Comparison of ENCODE assay signal across 25 cellular contexts in the genomic region with DNA sequence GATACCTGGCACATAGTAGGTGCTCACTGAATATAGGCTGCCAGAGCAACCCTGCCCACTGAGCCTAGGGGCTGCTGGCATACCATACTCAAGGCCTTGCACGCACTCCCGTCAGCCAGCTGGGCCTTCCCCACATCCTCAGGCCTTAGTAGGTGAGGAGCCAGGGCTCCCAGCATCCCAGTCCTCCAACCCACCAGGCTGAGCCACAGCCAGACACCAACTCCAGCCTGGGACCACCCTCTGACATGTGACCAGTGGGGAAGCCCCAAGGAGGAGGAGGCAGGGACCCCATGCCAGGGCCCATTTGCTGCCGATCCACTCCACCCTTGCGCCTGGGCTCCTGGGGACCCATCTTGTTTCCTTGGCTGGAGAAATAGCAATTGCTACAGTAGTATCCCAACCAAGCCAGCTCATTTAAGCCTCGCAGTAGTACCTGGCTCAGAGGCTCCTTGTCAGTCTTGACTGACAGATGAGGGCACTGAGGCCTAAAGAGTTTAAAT. TPM values are rescaled to one million over a fixed set of nuclear protein-coding genes. Genes with fewer than 3 reads are reported as not detected.
"Had no signal": no experiment of that assay in that cellular context is flagged by ENCODE, and none has a peak within 500 bp of the region (broad histone marks: within the 10 kb centered on the region; RNA-seq: fewer than 3 reads in every experiment).

No MANE protein-coding gene starts in this region.

- H3K36me3 ChIP-seq: ascending aorta, breast epithelium had no signal

- FAIRE-seq: frontal cortex had no signal

- DNase-seq: activated CD4-positive, alpha-beta memory T cell treated with anti-CD3 and anti-CD28 coated beads, Interleukin-2, amount 10 ng/mL, durations not matched to agents 7 days and 5 days; activated CD4-positive, alpha-beta T cell treated with anti-CD3 and anti-CD28 coated beads for 1 hour; activated CD4-positive, alpha-beta T cell treated with anti-CD3 and anti-CD28 coated beads for 4 hours; activated CD4-positive, alpha-beta T cell treated with anti-CD3 and anti-CD28 coated beads, Interleukin-2, amount 10 ng/mL, durations not matched to agents 7 days and 5 days; activated CD4-positive, alpha-beta T cell treated with anti-CD3 and anti-CD28 coated beads, Interleukin-2, amount 50 U/mL, for 4 hours; activated CD8-positive, alpha-beta memory T cell treated with anti-CD3 and anti-CD28 coated beads, Interleukin-2, amount 50 U/mL, for 48 hours; activated gamma-delta T cell; activated naive CD4-positive, alpha-beta T cell; activated naive CD4-positive, alpha-beta T cell treated with anti-CD3 and anti-CD28 coated beads, Interleukin-2, amount 10 ng/mL, durations not matched to agents 7 days and 5 days; activated naive CD8-positive, alpha-beta T cell treated with anti-CD3 and anti-CD28 coated beads, Interleukin-2, amount 10 ng/mL, durations not matched to agents 7 days and 5 days; activated T-cell treated with anti-CD3 and anti-CD28 coated beads for 4 hours; activated T-cell treated with anti-CD3 and anti-CD28 coated beads, Interleukin-2, amount 50 U/mL, for 24 hours; activated T-cell treated with anti-CD3 and anti-CD28 coated beads, Interleukin-2, amount 50 U/mL, for 72 hours; effector memory CD4-positive, alpha-beta T cell; endodermal cell; foreskin fibroblast; T-helper 2 cell had no signal

- H3K4me1 ChIP-seq: ascending aorta, breast epithelium had no signal

- H3K27me3 ChIP-seq: ascending aorta, breast epithelium, dorsolateral prefrontal cortex had no signal

- H3K9me3 ChIP-seq: ascending aorta, breast epithelium had no signal

- H3K27ac ChIP-seq: ascending aorta, breast epithelium, coronary artery, dorsolateral prefrontal cortex, VCaP had no signal

- H3K4me3 ChIP-seq: ascending aorta, breast epithelium, coronary artery, dorsolateral prefrontal cortex had no signal

- ATAC-seq: esophagus mucosa, WTC11 had no signal

RNA-seq across cellular contexts. Expression of a gene that starts 11.4 kb away (rescaled TPM):
- total RNA-seq: ascending aorta had no signal
